In the genomic region with DNA sequence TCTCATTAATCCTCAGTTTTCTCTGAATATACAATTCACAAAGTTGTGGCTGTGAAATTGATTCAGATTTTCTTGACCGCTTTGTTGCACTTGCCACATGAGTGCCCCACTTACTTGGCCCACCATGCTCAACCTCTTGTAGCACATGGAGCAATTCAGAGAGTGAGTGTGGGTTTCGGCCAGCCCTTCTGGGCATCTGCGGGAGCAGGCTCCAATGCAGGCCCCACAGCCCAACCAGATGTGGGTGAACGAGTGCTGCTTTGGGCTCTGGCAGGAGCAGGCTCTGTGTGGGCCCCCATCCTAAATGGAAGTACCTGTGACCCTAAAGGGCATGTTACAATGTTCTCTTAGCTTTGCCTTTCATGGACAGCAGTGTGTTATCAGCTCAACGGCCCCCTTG, we compare ENCODE assay signal across 38 cellular contexts.
"Had no signal": no experiment of that assay in that cellular context is flagged by ENCODE, and none has a peak within 500 bp of the region (broad histone marks: within the 10 kb centered on the region; RNA-seq: fewer than 3 reads in every experiment).

No MANE protein-coding gene starts in this region.

- H3K36me3 Mint-ChIP-seq: activated naive CD4-positive, alpha-beta T cell treated with anti-CD3 and anti-CD28 coated beads, Interleukin-2, amount 10 ng/mL, durations not matched to agents 7 days and 5 days; activated naive CD4-positive, alpha-beta T cell treated with anti-CD3 and anti-CD28 coated beads, Interleukin-2, amount 50 U/mL, for 24 hours; activated naive CD4-positive, alpha-beta T cell treated with anti-CD3 and anti-CD28 coated beads, Interleukin-2, amount 50 U/mL, for 72 hours; activated naive CD8-positive, alpha-beta T cell; activated naive CD8-positive, alpha-beta T cell treated with anti-CD3 and anti-CD28 coated beads for 36 hours; activated naive CD8-positive, alpha-beta T cell treated with anti-CD3 and anti-CD28 coated beads, Interleukin-2, amount 10 ng/mL, durations not matched to agents 7 days and 5 days; brain had no signal

- H3K36me3 ChIP-seq: adrenal gland, ascending aorta, brain microvascular endothelial cell, breast epithelium, cardiac muscle cell had no signal

- H3K4me1 Mint-ChIP-seq: activated naive CD4-positive, alpha-beta T cell treated with anti-CD3 and anti-CD28 coated beads, Interleukin-2, amount 10 ng/mL, durations not matched to agents 7 days and 5 days; activated naive CD4-positive, alpha-beta T cell treated with anti-CD3 and anti-CD28 coated beads, Interleukin-2, amount 50 U/mL, for 24 hours; activated naive CD8-positive, alpha-beta T cell treated with anti-CD3 and anti-CD28 coated beads for 36 hours; activated naive CD8-positive, alpha-beta T cell treated with anti-CD3 and anti-CD28 coated beads, Interleukin-2, amount 10 ng/mL, durations not matched to agents 7 days and 5 days; activated T-helper 17 cell treated with anti-CD3 and anti-CD28 coated beads, Interleukin-2, amount 50 U/mL, for 72 hours; brain; central memory CD8-positive, alpha-beta T cell had no signal

- H3K27ac Mint-ChIP-seq: activated naive CD4-positive, alpha-beta T cell treated with anti-CD3 and anti-CD28 coated beads for 36 hours; activated naive CD4-positive, alpha-beta T cell treated with anti-CD3 and anti-CD28 coated beads, Interleukin-2, amount 10 ng/mL, durations not matched to agents 7 days and 5 days; activated naive CD4-positive, alpha-beta T cell treated with anti-CD3 and anti-CD28 coated beads, Interleukin-2, amount 50 U/mL, for 24 hours; activated naive CD4-positive, alpha-beta T cell treated with anti-CD3 and anti-CD28 coated beads, Interleukin-2, amount 50 U/mL, for 72 hours; activated naive CD8-positive, alpha-beta T cell; activated naive CD8-positive, alpha-beta T cell treated with anti-CD3 and anti-CD28 coated beads for 36 hours; activated naive CD8-positive, alpha-beta T cell treated with anti-CD3 and anti-CD28 coated beads, Interleukin-2, amount 10 ng/mL, durations not matched to agents 7 days and 5 days; activated T-cell treated with anti-CD3 and anti-CD28 coated beads, Interleukin-2, amount 50 U/mL, for 24 hours; activated T-cell treated with anti-CD3 and anti-CD28 coated beads, Interleukin-2, amount 50 U/mL, for 72 hours; activated T-helper 1 cell treated with anti-CD3 and anti-CD28 coated beads, Interleukin-12 subunit alpha, Interleukin-12 subunit beta, Interleukin-2, Interleukin-4 antibody, amounts not matched to agents 30 ng/mL and 10 ng/mL and 1 ng/mL, durations not matched to agents 14 hours and 24 hours and 36 hours; activated T-helper 17 cell treated with anti-CD3 and anti-CD28 coated beads, Interleukin-2, amount 50 U/mL, for 72 hours; activated T-helper 2 cell treated with anti-CD3 and anti-CD28 coated beads, Interferon-gamma antibody, Interleukin-2, Interleukin-4, amounts not matched to agents 10 μg/mL and 5 μg/mL and 100 μg/mL, durations not matched to agents 14 hours and 24 hours and 36 hours; brain had no signal

- H3K9me3 Mint-ChIP-seq: activated naive CD8-positive, alpha-beta T cell treated with anti-CD3 and anti-CD28 coated beads, Interleukin-2, amount 10 ng/mL, durations not matched to agents 7 days and 5 days; activated T-cell treated with anti-CD3 and anti-CD28 coated beads, Interleukin-2, amount 50 U/mL, for 4 hours; activated T-helper 17 cell treated with anti-CD3 and anti-CD28 coated beads, Interleukin-2, amount 50 U/mL, for 72 hours had no signal

- DNase-seq: activated effector memory CD4-positive, alpha-beta T cell treated with anti-CD3 and anti-CD28 coated beads, Interleukin-2, amount 50 U/mL, for 16 hours; activated effector memory CD4-positive, alpha-beta T cell treated with Interleukin-2 at 50 U/mL for 16 hours; activated gamma-delta T cell; activated gamma-delta T cell treated with Interleukin-2 at 50 U/mL for 16 hours; activated naive CD4-positive, alpha-beta T cell; activated naive CD4-positive, alpha-beta T cell treated with anti-CD3 and anti-CD28 coated beads for 36 hours; activated naive CD4-positive, alpha-beta T cell treated with anti-CD3 and anti-CD28 coated beads, Interleukin-2, amount 10 ng/mL, durations not matched to agents 7 days and 5 days; activated naive CD4-positive, alpha-beta T cell treated with anti-CD3 and anti-CD28 coated beads, Interleukin-2, amount 50 U/mL, for 16 hours; activated naive CD4-positive, alpha-beta T cell treated with Interleukin-2 at 50 U/mL for 16 hours; activated naive CD8-positive, alpha-beta T cell treated with anti-CD3 and anti-CD28 coated beads for 36 hours; activated naive CD8-positive, alpha-beta T cell treated with anti-CD3 and anti-CD28 coated beads, Interleukin-2, amount 10 ng/mL, durations not matched to agents 7 days and 5 days; activated T-cell treated with anti-CD3 and anti-CD28 coated beads for 4 hours; activated T-cell treated with anti-CD3 and anti-CD28 coated beads, Interleukin-2, amount 50 U/mL, for 1 hour; activated T-cell treated with anti-CD3 and anti-CD28 coated beads, Interleukin-2, amount 50 U/mL, for 24 hours; activated T-cell treated with anti-CD3 and anti-CD28 coated beads, Interleukin-2, amount 50 U/mL, for 4 hours; activated T-cell treated with anti-CD3 and anti-CD28 coated beads, Interleukin-2, amount 50 U/mL, for 48 hours; activated T-cell treated with anti-CD3 and anti-CD28 coated beads, Interleukin-2, amount 50 U/mL, for 72 hours; adrenal gland; amniotic stem cell; amygdala; aorta; body of pancreas; brain microvascular endothelial cell; caudate nucleus; central memory CD4-positive, alpha-beta T cell; cerebellar nuclear complex had no signal

- H3K9me3 ChIP-seq: adrenal gland, ascending aorta, body of pancreas, breast epithelium had no signal

- H3K27me3 ChIP-seq: adrenal gland, ascending aorta, body of pancreas, brain microvascular endothelial cell, breast epithelium, cardiac muscle cell had no signal

- ATAC-seq: activated naive CD4-positive, alpha-beta T cell treated with anti-CD3 and anti-CD28 coated beads, Interleukin-2, amount 50 U/mL, for 72 hours; activated T-cell treated with anti-CD3 and anti-CD28 coated beads, Interleukin-2, amount 50 U/mL, for 4 hours; activated T-cell treated with anti-CD3 and anti-CD28 coated beads, Interleukin-2, amount 50 U/mL, for 72 hours; activated T-helper 17 cell treated with anti-CD3 and anti-CD28 coated beads, Interleukin-2, amount 50 U/mL, for 72 hours; body of pancreas had no signal

- H3K4me3 ChIP-seq: adrenal gland, ascending aorta, body of pancreas, breast epithelium, cardiac muscle cell had no signal

- FAIRE-seq: astrocyte had no signal

- H3K4me3 Mint-ChIP-seq: activated naive CD4-positive, alpha-beta T cell treated with anti-CD3 and anti-CD28 coated beads for 36 hours; activated naive CD4-positive, alpha-beta T cell treated with anti-CD3 and anti-CD28 coated beads, Interleukin-2, amount 10 ng/mL, durations not matched to agents 7 days and 5 days; activated naive CD4-positive, alpha-beta T cell treated with anti-CD3 and anti-CD28 coated beads, Interleukin-2, amount 50 U/mL, for 24 hours; activated naive CD8-positive, alpha-beta T cell; activated naive CD8-positive, alpha-beta T cell treated with anti-CD3 and anti-CD28 coated beads for 36 hours; activated naive CD8-positive, alpha-beta T cell treated with anti-CD3 and anti-CD28 coated beads, Interleukin-2, amount 10 ng/mL, durations not matched to agents 7 days and 5 days; activated T-cell treated with anti-CD3 and anti-CD28 coated beads, Interleukin-2, amount 50 U/mL, for 24 hours; activated T-cell treated with anti-CD3 and anti-CD28 coated beads, Interleukin-2, amount 50 U/mL, for 4 hours; activated T-cell treated with anti-CD3 and anti-CD28 coated beads, Interleukin-2, amount 50 U/mL, for 72 hours; activated T-helper 1 cell treated with anti-CD3 and anti-CD28 coated beads, Interleukin-12 subunit alpha, Interleukin-12 subunit beta, Interleukin-2, Interleukin-4 antibody, amounts not matched to agents 30 ng/mL and 10 ng/mL and 1 ng/mL, durations not matched to agents 14 hours and 24 hours and 36 hours; activated T-helper 17 cell treated with anti-CD3 and anti-CD28 coated beads, Interleukin-2, amount 50 U/mL, for 72 hours; brain; central memory CD8-positive, alpha-beta T cell had no signal

- H3K27me3 Mint-ChIP-seq: activated naive CD4-positive, alpha-beta T cell treated with anti-CD3 and anti-CD28 coated beads, Interleukin-2, amount 10 ng/mL, durations not matched to agents 7 days and 5 days; activated naive CD4-positive, alpha-beta T cell treated with anti-CD3 and anti-CD28 coated beads, Interleukin-2, amount 50 U/mL, for 24 hours; activated naive CD8-positive, alpha-beta T cell; activated naive CD8-positive, alpha-beta T cell treated with anti-CD3 and anti-CD28 coated beads for 36 hours; activated naive CD8-positive, alpha-beta T cell treated with anti-CD3 and anti-CD28 coated beads, Interleukin-2, amount 10 ng/mL, durations not matched to agents 7 days and 5 days; activated T-cell treated with anti-CD3 and anti-CD28 coated beads, Interleukin-2, amount 50 U/mL, for 24 hours; activated T-helper 17 cell treated with anti-CD3 and anti-CD28 coated beads, Interleukin-2, amount 50 U/mL, for 72 hours; central memory CD8-positive, alpha-beta T cell had no signal

- H3K27ac ChIP-seq: adrenal gland, ascending aorta, body of pancreas, brain microvascular endothelial cell, breast epithelium, cardiac muscle cell had no signal

- H3K4me1 ChIP-seq: adrenal gland, ascending aorta, body of pancreas, breast epithelium had no signal
